In the genomic region with DNA sequence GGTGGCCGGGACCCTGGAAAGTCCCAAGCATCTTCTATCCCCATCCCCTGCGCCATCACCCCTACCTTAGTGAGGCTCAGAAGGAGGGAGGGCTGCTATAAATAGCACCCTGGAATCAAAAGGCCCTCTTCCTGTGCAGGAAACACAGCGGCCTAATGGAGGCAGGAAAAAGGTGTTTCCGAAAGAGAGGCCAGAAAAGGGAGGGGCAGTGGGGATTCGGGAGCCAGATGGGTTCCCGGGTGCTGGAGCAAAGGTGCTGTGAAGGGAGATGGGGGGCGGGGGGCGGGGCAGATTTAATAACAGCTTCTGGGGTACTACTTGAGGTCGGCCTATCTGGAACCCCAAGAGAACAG, we compare ENCODE assay signal across 16 cellular contexts.
"Had no signal": no experiment of that assay in that cellular context is flagged by ENCODE, and none has a peak within 500 bp of the region (broad histone marks: within the 10 kb centered on the region; RNA-seq: fewer than 3 reads in every experiment).

No MANE protein-coding gene starts in this region.

- H3K27me3 ChIP-seq: cardiac muscle cell, colonic mucosa, left lung, right lobe of liver, suprapubic skin had no signal

- ATAC-seq: activated T-helper 17 cell treated with anti-CD3 and anti-CD28 coated beads, Interleukin-2, amount 50 U/mL, for 72 hours; effector memory CD8-positive, alpha-beta T cell; esophagus mucosa; left lung; naive thymus-derived CD4-positive, alpha-beta T cell; WTC11 had no signal

- H3K4me3 ChIP-seq: cardiac muscle cell, colonic mucosa, left lung, right lobe of liver, SK-N-MC, suprapubic skin had no signal

- DNase-seq: activated CD4-positive, alpha-beta T cell treated with anti-CD3 and anti-CD28 coated beads, Interleukin-2, amount 10 ng/mL, durations not matched to agents 24 days and 14 days; activated naive CD4-positive, alpha-beta T cell treated with anti-CD3 and anti-CD28 coated beads for 36 hours; activated T-cell treated with anti-CD3 and anti-CD28 coated beads for 4 hours; colonic mucosa; effector memory CD8-positive, alpha-beta T cell; left lung; naive thymus-derived CD4-positive, alpha-beta T cell; right lobe of liver; stimulated activated CD4-positive, alpha-beta T cell treated with anti-CD3 and anti-CD28 coated beads, Interleukin-2, amount 100 ng/mL, for 48 hours; stimulated activated naive CD4-positive, alpha-beta T cell treated with Interleukin-2 at 50 U/mL for 16 hours had no signal

- H3K36me3 ChIP-seq: cardiac muscle cell, colonic mucosa, left lung, right lobe of liver, suprapubic skin had no signal

- H3K27ac ChIP-seq: cardiac muscle cell, colonic mucosa, right lobe of liver, SK-N-MC, suprapubic skin had no signal

- H3K4me1 ChIP-seq: colonic mucosa, right lobe of liver had no signal

- H3K9me3 ChIP-seq: colonic mucosa, left lung, right lobe of liver, suprapubic skin had no signal
